In the genomic region with DNA sequence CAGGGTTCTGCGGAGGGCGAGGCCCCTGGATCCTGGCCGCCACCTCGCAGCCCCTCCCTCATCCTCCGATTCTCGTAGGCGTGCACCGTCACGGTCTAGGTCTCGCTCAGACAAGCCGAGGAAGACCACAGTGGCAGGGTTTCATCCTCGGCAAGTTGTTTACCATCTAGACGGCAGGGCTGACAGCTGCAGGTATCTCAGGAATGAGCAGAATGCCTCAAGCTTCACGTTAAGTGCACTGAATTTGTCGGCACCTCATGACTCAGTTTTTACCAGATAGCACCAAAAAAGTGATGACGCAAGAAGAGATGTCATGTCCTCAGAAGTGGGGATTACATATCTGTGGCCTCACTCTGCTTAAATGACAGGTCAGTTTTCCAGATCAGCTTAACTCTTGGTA, we compare ENCODE assay signal across 1 cellular context.
TF ChIP-seq lines count a peak whose summit lies in the region.

No MANE protein-coding gene starts in this region.

TF ChIP-seq in K562, 482 proteins besides CTCF, POLR2A, EP300 and RAD21 (continued from another document and continues in another):
- 0 out of 2 replicates have a peak, but pooled peaks have one; percentile 13 for TF ChIP-seq MAFG (tag; conservative IDR thresholded peaks at IDR 0.05)
- TF ChIP-seq, protein P1, sequence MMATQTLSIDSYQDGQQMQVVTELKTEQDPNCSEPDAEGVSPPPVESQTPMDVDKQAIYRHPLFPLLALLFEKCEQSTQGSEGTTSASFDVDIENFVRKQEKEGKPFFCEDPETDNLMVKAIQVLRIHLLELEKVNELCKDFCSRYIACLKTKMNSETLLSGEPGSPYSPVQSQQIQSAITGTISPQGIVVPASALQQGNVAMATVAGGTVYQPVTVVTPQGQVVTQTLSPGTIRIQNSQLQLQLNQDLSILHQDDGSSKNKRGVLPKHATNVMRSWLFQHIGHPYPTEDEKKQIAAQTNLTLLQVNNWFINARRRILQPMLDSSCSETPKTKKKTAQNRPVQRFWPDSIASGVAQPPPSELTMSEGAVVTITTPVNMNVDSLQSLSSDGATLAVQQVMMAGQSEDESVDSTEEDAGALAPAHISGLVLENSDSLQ (IDR thresholded peaks at IDR 0.05): no peak; the same call in 1 of the 2 replicates
- no peak for TF ChIP-seq CREB1 (IDR thresholded peaks at IDR 0.05)
- TF ChIP-seq CREB1 (CRISPR knock-in tag; IDR thresholded peaks at IDR 0.05): 0 out of 2 replicates have a peak, but pooled peaks have one; percentile 34
- TF ChIP-seq, protein P2, sequence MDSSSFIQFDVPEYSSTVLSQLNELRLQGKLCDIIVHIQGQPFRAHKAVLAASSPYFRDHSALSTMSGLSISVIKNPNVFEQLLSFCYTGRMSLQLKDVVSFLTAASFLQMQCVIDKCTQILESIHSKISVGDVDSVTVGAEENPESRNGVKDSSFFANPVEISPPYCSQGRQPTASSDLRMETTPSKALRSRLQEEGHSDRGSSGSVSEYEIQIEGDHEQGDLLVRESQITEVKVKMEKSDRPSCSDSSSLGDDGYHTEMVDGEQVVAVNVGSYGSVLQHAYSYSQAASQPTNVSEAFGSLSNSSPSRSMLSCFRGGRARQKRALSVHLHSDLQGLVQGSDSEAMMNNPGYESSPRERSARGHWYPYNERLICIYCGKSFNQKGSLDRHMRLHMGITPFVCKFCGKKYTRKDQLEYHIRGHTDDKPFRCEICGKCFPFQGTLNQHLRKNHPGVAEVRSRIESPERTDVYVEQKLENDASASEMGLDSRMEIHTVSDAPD (CRISPR knock-in tag; IDR thresholded peaks at IDR 0.05): peak; percentile 38; the same call in 1 of the 2 replicates
- no peak for TF ChIP-seq ZNF76 (CRISPR knock-in tag; IDR thresholded peaks at IDR 0.05; ENCODE audit: borderline replicate concordance)
- TF ChIP-seq, protein P3, sequence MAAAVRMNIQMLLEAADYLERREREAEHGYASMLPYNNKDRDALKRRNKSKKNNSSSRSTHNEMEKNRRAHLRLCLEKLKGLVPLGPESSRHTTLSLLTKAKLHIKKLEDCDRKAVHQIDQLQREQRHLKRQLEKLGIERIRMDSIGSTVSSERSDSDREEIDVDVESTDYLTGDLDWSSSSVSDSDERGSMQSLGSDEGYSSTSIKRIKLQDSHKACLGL (CRISPR knock-in tag; IDR thresholded peaks at IDR 0.05; ENCODE audit: borderline replicate concordance, poor library complexity, severe bottlenecking): no peak
- no peak for TF ChIP-seq ZFP36 (IDR thresholded peaks at IDR 0.05; ENCODE audit: low read depth, low read length, partially characterized antibody)
- no peak for TF ChIP-seq KHSRP (IDR thresholded peaks at IDR 0.05)
- peak; percentile 23; the same call in 1 of the 2 replicates for TF ChIP-seq ZNF316 (IDR thresholded peaks at IDR 0.05)
- TF ChIP-seq ATF2 (CRISPR knock-in tag; IDR thresholded peaks at IDR 0.05): peak; percentile 50; the same call in 1 of the 2 replicates
- TF ChIP-seq JUND (IDR thresholded peaks at IDR 0.05; ENCODE audit: borderline replicate concordance, low read depth, low read length): peak; percentile 76
- no peak; the same call in 2 of the 3 replicates for TF ChIP-seq JUND (tag; IDR thresholded peaks at IDR 0.05; ENCODE audit: borderline replicate concordance, low read depth, low read length)
- TF ChIP-seq HES1 (IDR thresholded peaks at IDR 0.05; ENCODE audit: low read depth): no peak
- TF ChIP-seq CEBPB (tag; IDR thresholded peaks at IDR 0.05): peak; percentile 90
- TF ChIP-seq, protein P4, sequence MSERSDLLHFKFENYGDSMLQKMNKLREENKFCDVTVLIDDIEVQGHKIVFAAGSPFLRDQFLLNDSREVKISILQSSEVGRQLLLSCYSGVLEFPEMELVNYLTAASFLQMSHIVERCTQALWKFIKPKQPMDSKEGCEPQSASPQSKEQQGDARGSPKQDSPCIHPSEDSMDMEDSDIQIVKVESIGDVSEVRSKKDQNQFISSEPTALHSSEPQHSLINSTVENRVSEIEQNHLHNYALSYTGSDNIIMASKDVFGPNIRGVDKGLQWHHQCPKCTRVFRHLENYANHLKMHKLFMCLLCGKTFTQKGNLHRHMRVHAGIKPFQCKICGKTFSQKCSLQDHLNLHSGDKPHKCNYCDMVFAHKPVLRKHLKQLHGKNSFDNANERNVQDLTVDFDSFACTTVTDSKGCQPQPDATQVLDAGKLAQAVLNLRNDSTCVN (CRISPR knock-in tag; IDR thresholded peaks at IDR 0.05): no peak
- TF ChIP-seq BRCA1 (IDR thresholded peaks at IDR 0.05): no peak
- TF ChIP-seq BRCA1 (CRISPR knock-in tag; IDR thresholded peaks at IDR 0.05): no peak
- no peak for TF ChIP-seq SPI1 (IDR thresholded peaks at IDR 0.05; ENCODE audit: borderline replicate concordance, low read depth, low read length)
- TF ChIP-seq HCFC1 (IDR thresholded peaks at IDR 0.05; ENCODE audit: low read depth, low read length): no peak
- peak; percentile 5; the same call in 1 of the 2 replicates for TF ChIP-seq CBFA2T3 (IDR thresholded peaks at IDR 0.05)
- no peak for TF ChIP-seq FOXP1 (CRISPR knock-in tag; IDR thresholded peaks at IDR 0.05)
- TF ChIP-seq MEIS2 (IDR thresholded peaks at IDR 0.05; ENCODE audit: partially characterized antibody): peak; percentile 61
- TF ChIP-seq STAG1 (CRISPR knock-in tag; IDR thresholded peaks at IDR 0.05; ENCODE audit: borderline replicate concordance): no peak
- no peak for TF ChIP-seq MCM3 (IDR thresholded peaks at IDR 0.05)
- no peak for TF ChIP-seq SFPQ (IDR thresholded peaks at IDR 0.05; ENCODE audit: low read depth, low read length)
- TF ChIP-seq CEBPG (CRISPR knock-in tag; IDR thresholded peaks at IDR 0.05): peak; percentile 82
- peak; percentile 71 to 91 for TF ChIP-seq CEBPG (tag; conservative IDR thresholded peaks at IDR 0.05 in 1 of 2, IDR thresholded peaks at IDR 0.05 in 1 of 2)
- TF ChIP-seq, protein P5, sequence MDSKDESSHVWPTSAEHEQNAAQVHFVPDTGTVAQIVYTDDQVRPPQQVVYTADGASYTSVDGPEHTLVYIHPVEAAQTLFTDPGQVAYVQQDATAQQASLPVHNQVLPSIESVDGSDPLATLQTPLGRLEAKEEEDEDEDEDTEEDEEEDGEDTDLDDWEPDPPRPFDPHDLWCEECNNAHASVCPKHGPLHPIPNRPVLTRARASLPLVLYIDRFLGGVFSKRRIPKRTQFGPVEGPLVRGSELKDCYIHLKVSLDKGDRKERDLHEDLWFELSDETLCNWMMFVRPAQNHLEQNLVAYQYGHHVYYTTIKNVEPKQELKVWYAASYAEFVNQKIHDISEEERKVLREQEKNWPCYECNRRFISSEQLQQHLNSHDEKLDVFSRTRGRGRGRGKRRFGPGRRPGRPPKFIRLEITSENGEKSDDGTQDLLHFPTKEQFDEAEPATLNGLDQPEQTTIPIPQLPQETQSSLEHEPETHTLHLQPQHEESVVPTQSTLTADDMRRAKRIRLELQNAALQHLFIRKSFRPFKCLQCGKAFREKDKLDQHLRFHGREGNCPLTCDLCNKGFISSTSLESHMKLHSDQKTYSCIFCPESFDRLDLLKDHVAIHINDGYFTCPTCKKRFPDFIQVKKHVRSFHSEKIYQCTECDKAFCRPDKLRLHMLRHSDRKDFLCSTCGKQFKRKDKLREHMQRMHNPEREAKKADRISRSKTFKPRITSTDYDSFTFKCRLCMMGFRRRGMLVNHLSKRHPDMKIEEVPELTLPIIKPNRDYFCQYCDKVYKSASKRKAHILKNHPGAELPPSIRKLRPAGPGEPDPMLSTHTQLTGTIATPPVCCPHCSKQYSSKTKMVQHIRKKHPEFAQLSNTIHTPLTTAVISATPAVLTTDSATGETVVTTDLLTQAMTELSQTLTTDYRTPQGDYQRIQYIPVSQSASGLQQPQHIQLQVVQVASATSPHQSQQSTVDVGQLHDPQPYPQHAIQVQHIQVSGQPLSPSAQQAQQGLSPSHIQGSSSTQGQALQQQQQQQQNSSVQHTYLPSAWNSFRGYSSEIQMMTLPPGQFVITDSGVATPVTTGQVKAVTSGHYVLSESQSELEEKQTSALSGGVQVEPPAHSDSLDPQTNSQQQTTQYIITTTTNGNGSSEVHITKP (IDR thresholded peaks at IDR 0.05; ENCODE audit: partially characterized antibody): no peak
- TF ChIP-seq RCOR1 (IDR thresholded peaks at IDR 0.05; ENCODE audit: borderline replicate concordance in 1 of 2, low read depth in 2 of 2, low read length in 2 of 2): no peak
- TF ChIP-seq SUPT5H (IDR thresholded peaks at IDR 0.05): no peak
- TF ChIP-seq BCOR (IDR thresholded peaks at IDR 0.05): no peak
- TF ChIP-seq JUN (IDR thresholded peaks at IDR 0.05; ENCODE audit: borderline replicate concordance, low read depth, low read length): 0 out of 2 replicates have a peak, but pooled peaks have one; percentile 17
- TF ChIP-seq JUN (CRISPR knock-in tag; IDR thresholded peaks at IDR 0.05; ENCODE audit: borderline replicate concordance): no peak
- TF ChIP-seq FOSL1 (tag; conservative IDR thresholded peaks at IDR 0.05): peak; percentile 38; the same call in 1 of the 2 replicates
- TF ChIP-seq SMARCE1 (IDR thresholded peaks at IDR 0.05): no peak
- TF ChIP-seq ZNF445 (CRISPR knock-in tag; IDR thresholded peaks at IDR 0.05; ENCODE audit: low read depth): no peak
- TF ChIP-seq ZNF134 (CRISPR knock-in tag; conservative IDR thresholded peaks at IDR 0.05): no peak
- TF ChIP-seq PRPF4 (IDR thresholded peaks at IDR 0.05; ENCODE audit: insufficient read depth, low read depth, low read length, poor library complexity, severe bottlenecking): no peak
- no peak for TF ChIP-seq FOXJ3 (CRISPR knock-in tag; IDR thresholded peaks at IDR 0.05)
- no peak for TF ChIP-seq MTF1 (CRISPR knock-in tag; IDR thresholded peaks at IDR 0.05; ENCODE audit: borderline replicate concordance)
- no peak for TF ChIP-seq PRMT5 (CRISPR knock-in tag; IDR thresholded peaks at IDR 0.05)
- no peak for TF ChIP-seq NFXL1 (CRISPR knock-in tag; IDR thresholded peaks at IDR 0.05)
- no peak for TF ChIP-seq FOXA3 (CRISPR knock-in tag; conservative IDR thresholded peaks at IDR 0.05 in 1 of 2, IDR thresholded peaks at IDR 0.05 in 1 of 2)
- no peak for TF ChIP-seq E2F6 (IDR thresholded peaks at IDR 0.05; ENCODE audit: borderline replicate concordance in 1 of 2, extremely low read depth in 1 of 2, insufficient read depth in 1 of 2, insufficient read length in 1 of 2, low read depth in 1 of 2, low read length in 1 of 2, poor library complexity in 1 of 2, severe bottlenecking in 1 of 2)
- TF ChIP-seq PATZ1 (CRISPR knock-in tag; IDR thresholded peaks at IDR 0.05; ENCODE audit: borderline replicate concordance): no peak
- TF ChIP-seq SP2 (IDR thresholded peaks at IDR 0.05; ENCODE audit: extremely low read depth, low read depth, low read length, poor library complexity, severe bottlenecking): no peak
- TF ChIP-seq, protein P6, sequence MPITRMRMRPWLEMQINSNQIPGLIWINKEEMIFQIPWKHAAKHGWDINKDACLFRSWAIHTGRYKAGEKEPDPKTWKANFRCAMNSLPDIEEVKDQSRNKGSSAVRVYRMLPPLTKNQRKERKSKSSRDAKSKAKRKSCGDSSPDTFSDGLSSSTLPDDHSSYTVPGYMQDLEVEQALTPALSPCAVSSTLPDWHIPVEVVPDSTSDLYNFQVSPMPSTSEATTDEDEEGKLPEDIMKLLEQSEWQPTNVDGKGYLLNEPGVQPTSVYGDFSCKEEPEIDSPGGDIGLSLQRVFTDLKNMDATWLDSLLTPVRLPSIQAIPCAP (CRISPR knock-in tag; IDR thresholded peaks at IDR 0.05; ENCODE audit: borderline replicate concordance): no peak
